Comparison of ENCODE assay signal across 1 cellular context in the genomic region with DNA sequence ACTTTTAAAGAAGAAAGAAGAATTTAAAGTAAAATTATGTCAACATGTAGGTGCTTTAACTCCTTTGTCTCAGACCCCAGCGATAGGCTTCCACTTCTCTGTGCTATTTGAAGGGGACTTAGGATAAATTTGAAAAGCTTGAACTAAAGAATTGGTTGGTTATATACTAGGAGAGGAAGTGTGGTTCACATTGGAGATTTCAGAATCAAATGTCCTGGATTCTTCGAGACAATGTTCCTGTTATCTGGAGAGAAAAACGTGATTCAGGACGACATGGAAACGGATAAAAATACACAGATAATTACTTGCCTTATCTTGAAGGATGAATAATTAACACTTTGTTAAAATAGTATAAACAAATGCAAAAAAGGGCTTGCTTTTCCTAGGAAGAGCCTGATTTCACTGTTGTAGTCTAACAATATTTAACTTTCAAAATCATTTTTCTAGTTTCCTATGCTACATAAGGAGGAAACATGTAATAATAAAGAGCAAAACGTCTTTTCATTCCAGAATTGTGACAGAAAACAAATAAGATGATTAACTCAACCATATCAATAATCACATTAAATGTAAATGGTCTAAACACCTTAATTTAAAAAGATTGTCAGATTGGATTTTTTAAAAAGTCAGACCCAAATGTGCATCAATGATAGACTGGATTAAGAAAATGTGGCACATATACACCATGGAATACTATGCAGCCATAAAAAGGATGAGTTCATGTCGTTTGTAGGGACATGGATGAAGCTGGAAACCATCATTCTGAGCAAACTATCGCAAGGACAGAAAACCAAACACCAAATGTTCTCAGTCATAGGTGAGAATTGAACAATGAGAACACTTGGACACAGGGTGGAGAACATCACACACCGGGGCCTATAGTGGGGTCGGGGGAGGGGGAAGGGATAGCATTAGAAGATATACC.
TF ChIP-seq lines count a peak whose summit lies in the region.

No MANE protein-coding gene starts in this region.

TF ChIP-seq in IMR-90, 13 proteins besides CTCF, POLR2A, EP300 and RAD21 (continued from another document):
- TF ChIP-seq, protein P1, sequence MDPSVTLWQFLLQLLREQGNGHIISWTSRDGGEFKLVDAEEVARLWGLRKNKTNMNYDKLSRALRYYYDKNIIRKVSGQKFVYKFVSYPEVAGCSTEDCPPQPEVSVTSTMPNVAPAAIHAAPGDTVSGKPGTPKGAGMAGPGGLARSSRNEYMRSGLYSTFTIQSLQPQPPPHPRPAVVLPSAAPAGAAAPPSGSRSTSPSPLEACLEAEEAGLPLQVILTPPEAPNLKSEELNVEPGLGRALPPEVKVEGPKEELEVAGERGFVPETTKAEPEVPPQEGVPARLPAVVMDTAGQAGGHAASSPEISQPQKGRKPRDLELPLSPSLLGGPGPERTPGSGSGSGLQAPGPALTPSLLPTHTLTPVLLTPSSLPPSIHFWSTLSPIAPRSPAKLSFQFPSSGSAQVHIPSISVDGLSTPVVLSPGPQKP (IDR thresholded peaks at IDR 0.05; ENCODE audit: borderline replicate concordance, low read depth, low read length), result no peak
- no peak for TF ChIP-seq CHD1 (IDR thresholded peaks at IDR 0.05; ENCODE audit: low read depth, low read length)
- no peak for TF ChIP-seq BHLHE40 (IDR thresholded peaks at IDR 0.05; ENCODE audit: low read depth, low read length)
